ENCODE assay signal across 8 cellular contexts in genomic region chr5:127878174-127878750, GRCh38.
DNase-seq lines count a peak whose midpoint lies in the region; ATAC-seq, FAIRE-seq and TF ChIP-seq lines count a peak whose summit lies in the region.

No MANE protein-coding gene starts in this region.

- TF ChIP-seq RAD21 in GM12878 (IDR thresholded peaks at IDR 0.05; ENCODE audit: insufficient read depth, low read depth, low read length), result peak; percentile 56

- CTCF ChIA-PET in GM12878 (lab: Yijun Ruan, JAX), result interaction anchor here (0.6 to 7.7 kb wide), 26 partner anchors 9 to 623 kb away, joined by 3 to 78 read pairs (median 3); no protein-coding TSS in a partner anchor

- peak; percentile 59 for DNase-seq in ACHN
- DNase-seq in NCI-H2196 treated with DMSO at 0.1 percent for 48 hours (lab: John Stamatoyannopoulos, UW; ENCODE audit: unreplicated experiment), result peak; percentile 27
- DNase-seq in GM12878 (ENCODE audit: low read depth, low spot score), result no peak
- peak in 1 of 2 donors; percentile 38 for DNase-seq in left lung
- no peak for DNase-seq in GM19239 (ENCODE audit: insufficient read length, low spot score)
- DNase-seq in NCI-H1930 (lab: John Stamatoyannopoulos, UW), result no peak

- SMC1A ChIA-PET in GM12878 (lab: Charles Lee; ENCODE audit: uncharacterized antibody, unreplicated experiment), result interaction anchor here (0.6 to 4.2 kb wide), 25 partner anchors 8 to 346 kb away, joined by 3 to 24 read pairs (median 4); no protein-coding TSS in a partner anchor

- BruUV-seq in GM12878 (replicated peaks; lab: Mats Ljungman, UMichigan), result no TSS peak

- WGBS in GM12878 (ENCODE audit: insufficient coverage, insufficient replicate concordance, low lambda C conversion rate, missing lambda C conversion rate), result 82% methylated on average over 4 of the region's 4 CpGs

- ATAC-seq in GM12878, result peak; percentile 56
- ATAC-seq in left lung, result peak; percentile 87
- no peak for ATAC-seq in GM19467 (IDR thresholded peaks at IDR 0.05; ENCODE audit: unreplicated experiment)

- no peak for TF ChIP-seq EP300 in GM12878 (IDR thresholded peaks at IDR 0.05; ENCODE audit: borderline replicate concordance in 1 of 2, control insufficient read depth in 1 of 2, low read depth in 2 of 2, low read length in 2 of 2)

- H4K20me1 ChIP-seq in GM12878 (ENCODE audit: control insufficient read depth, insufficient read depth), result no peaks in the 10 kb centered on the region

- in situ Hi-C loops in ACHN (cut with HindIII; ENCODE audit: low pct_ligation_motif_present, low pct_unique_long_range_greater_than_20kb, low sequenced_read_pairs) (no loop called here), GM12878 (cut with MboI) (no loop called here)

- H3K4me3 ChIP-seq in GM12878, result no peak overlapping the region
- no peak overlapping the region for H3K4me3 ChIP-seq in left lung

- H3K4me1 ChIP-seq in GM12878 (ENCODE audit: control insufficient read depth, insufficient read depth, low read length) (no peaks in the 10 kb centered on the region; the same call in 1 of the 2 replicates), left lung (peaks cover 0 to 3% of the 10 kb centered on the region in 2 donors)

- peak; percentile 50; the same call in 2 of the 3 replicates for TF ChIP-seq CTCF in GM12872 (IDR thresholded peaks at IDR 0.05; ENCODE audit: insufficient read depth, low read depth, low read length)
- TF ChIP-seq CTCF in GM12878 (IDR thresholded peaks at IDR 0.05 in 2 of 3, conservative IDR thresholded peaks at IDR 0.05 in 1 of 3; ENCODE audit: control insufficient read depth in 2 of 3, extremely low read depth in 1 of 3, insufficient read depth in 1 of 3, low read depth in 3 of 3, low read length in 3 of 3), result peak; percentile 46 to 56 (median 46); a peak in 4 of 6 replicates
- peak; percentile 30 to 40 for TF ChIP-seq CTCF in left lung (IDR thresholded peaks at IDR 0.05)

- intact Hi-C loops in GM12878 (cut with micrococcal nuclease; ENCODE audit: unreplicated experiment), result loop anchor here (10.0 kb wide), 1 partner anchor 617 kb away; no protein-coding TSS in a partner anchor
- intact Hi-C loops in left lung (cut with DNase I), result loop anchor here in 1 of 2 donors (10.0 kb wide), 2 partner anchors 77 to 327 kb away; no protein-coding TSS in a partner anchor

- no peak overlapping the region for H3K4me2 ChIP-seq in GM12878 (ENCODE audit: control insufficient read depth, insufficient read depth)

- POLR2A ChIA-PET in GM12878 (lab: Charles Lee), result no interaction called here

- no peak for TF ChIP-seq POLR2A in GM12878 (IDR thresholded peaks at IDR 0.05; ENCODE audit: low read depth, low read length)

- FAIRE-seq in GM12878 (lab: Jason Lieb, UNC) (peak; percentile 49), GM19239 (lab: Jason Lieb, UNC) (no peak)

- H3K9me3 ChIP-seq in GM12878 (replicated peaks; ENCODE audit: control insufficient read depth, insufficient read depth, low read length) (no peaks in the 10 kb centered on the region), left lung (no peaks in the 10 kb centered on the region)

- no peaks in the 10 kb centered on the region for H3K79me2 ChIP-seq in GM12878 (ENCODE audit: control insufficient read depth, insufficient read depth, low read length)

- H2AFZ ChIP-seq in GM12878 (ENCODE audit: control insufficient read depth, low read depth, low read length), result no peak overlapping the region

- H3K36me3 ChIP-seq in GM12878 (ENCODE audit: control insufficient read depth in 2 of 2, insufficient read depth in 2 of 2, low read length in 1 of 2) (no peaks in the 10 kb centered on the region), left lung (no peaks in the 10 kb centered on the region)

- no peak overlapping the region for H3K27ac ChIP-seq in GM12878 (ENCODE audit: control insufficient read depth, insufficient read depth)
- no peak overlapping the region for H3K27ac ChIP-seq in left lung

- RAD21 ChIA-PET in GM12878 (lab: Charles Lee; ENCODE audit: unreplicated experiment), result interaction anchor here (0.9 to 4.4 kb wide), 10 partner anchors 11 to 621 kb away, joined by 3 to 48 read pairs (median 4); partner anchors contain the start of gene SLC12A2

- H3K27me3 ChIP-seq in GM12878 (replicated peaks in 1 of 2; ENCODE audit: control insufficient read depth in 2 of 2, insufficient read depth in 2 of 2, low read length in 1 of 2) (no peaks in the 10 kb centered on the region), left lung (no peaks in the 10 kb centered on the region)

- no peak overlapping the region for H3K9ac ChIP-seq in GM12878 (ENCODE audit: control insufficient read depth, insufficient read depth, low read length)

TF ChIP-seq in GM12878, 131 proteins besides CTCF, POLR2A, EP300 and RAD21:
- TF ChIP-seq SKIL (IDR thresholded peaks at IDR 0.05; ENCODE audit: low read depth, poor library complexity, severe bottlenecking), result no peak
- no peak for TF ChIP-seq KLF5 (IDR thresholded peaks at IDR 0.05; ENCODE audit: partially characterized antibody)
- no peak for TF ChIP-seq GATAD2B (conservative IDR thresholded peaks at IDR 0.05; ENCODE audit: low read depth)
- 0 out of 2 replicates have a peak, but pooled peaks have one; percentile 21 for TF ChIP-seq IKZF1 (conservative IDR thresholded peaks at IDR 0.05)
- TF ChIP-seq MYB (IDR thresholded peaks at IDR 0.05; ENCODE audit: borderline replicate concordance, low read depth, low read length), result no peak
- TF ChIP-seq SMC3 (IDR thresholded peaks at IDR 0.05; ENCODE audit: borderline replicate concordance, low read length), result peak; percentile 32; the same call in 1 of the 2 replicates
- no peak for TF ChIP-seq POLR2AphosphoS5 (IDR thresholded peaks at IDR 0.05; ENCODE audit: low read length)
- TF ChIP-seq NFYA (IDR thresholded peaks at IDR 0.05; ENCODE audit: borderline replicate concordance, low read depth, low read length), result no peak
- no peak for TF ChIP-seq CHD2 (IDR thresholded peaks at IDR 0.05; ENCODE audit: borderline replicate concordance, low read depth, low read length)
- TF ChIP-seq RUNX3 (IDR thresholded peaks at IDR 0.05; ENCODE audit: low read length), result peak; percentile 66

Comparison
In these comparisons a context has a peak if more than half of its experiments do, and no peak if none do; other contexts are left out.
1. DNase-seq: peak in ACHN (single experiment) and NCI-H2196 treated with DMSO at 0.1 percent for 48 hours (single experiment); none in GM12878 (single experiment), GM19239 (single experiment) and NCI-H1930 (0 of 2).
2. Peak in every context shown above with its lines, with median percentiles within 50 percentile points of each other: CTCF ChIP-seq.